Comparison of ENCODE assay signal across 14 cellular contexts in genomic region chr4:114383721-114384120, GRCh38.
DNase-seq lines count a peak whose midpoint lies in the region; TF ChIP-seq lines count a peak whose summit lies in the region.
"Had no signal": no experiment of that assay in that cellular context is flagged by ENCODE, and none has a peak within 500 bp of the region (broad histone marks: within the 10 kb centered on the region; RNA-seq: fewer than 3 reads in every experiment).

No MANE protein-coding gene starts in this region.

- H3K27me3 Mint-ChIP-seq in MCF 10A (ENCODE audit: insufficient read depth, unreplicated experiment), result peaks cover 11% of the 10 kb centered on the region
- H3K27me3 Mint-ChIP-seq in activated CD4-positive, alpha-beta T cell treated with anti-CD3 and anti-CD28 coated beads, Interleukin-2, amount 10 ng/mL, durations not matched to agents 7 days and 5 days, result peaks cover 2% of the 10 kb centered on the region

- H3K36me3 Mint-ChIP-seq in MCF 10A (ENCODE audit: insufficient read depth, unreplicated experiment), result no peaks in the 10 kb centered on the region
- H3K36me3 Mint-ChIP-seq in activated CD4-positive, alpha-beta T cell treated with anti-CD3 and anti-CD28 coated beads, Interleukin-2, amount 10 ng/mL, durations not matched to agents 7 days and 5 days (ENCODE audit: low read depth), result no peaks in the 10 kb centered on the region

- intact Hi-C loops in MCF 10A (cut with micrococcal nuclease) (loop anchor here (1.0 to 10.0 kb wide), 6 partner anchors 837 to 1471 kb away; no protein-coding TSS in a partner anchor), breast epithelium (cut with DNase I; ENCODE audit: low total_unique reads) (no loop called here), tibial artery (cut with DNase I; ENCODE audit: low total_unique reads) (loop anchor here (10.0 kb wide), 1 partner anchor 281 kb away; no protein-coding TSS in a partner anchor)

- H3K4me1 Mint-ChIP-seq in MCF 10A (ENCODE audit: insufficient read depth, unreplicated experiment), result no peaks in the 10 kb centered on the region
- no peaks in the 10 kb centered on the region for H3K4me1 Mint-ChIP-seq in activated CD4-positive, alpha-beta T cell treated with anti-CD3 and anti-CD28 coated beads, Interleukin-2, amount 10 ng/mL, durations not matched to agents 7 days and 5 days

- no TSS peak for BruUV-seq in MCF 10A (replicated peaks; lab: Mats Ljungman, UMichigan)

- CTCF ChIA-PET in MCF 10A (lab: Yijun Ruan, JAX), result interaction anchor here (0.6 to 4.6 kb wide), 14 partner anchors 10 to 1278 kb away, joined by 3 to 38 read pairs (median 4); no protein-coding TSS in a partner anchor
- CTCF ChIA-PET in activated CD4-positive, alpha-beta T cell treated with anti-CD3 and anti-CD28 coated beads, Interleukin-2, amount 10 ng/mL, durations not matched to agents 7 days and 5 days (lab: Charles Lee), result no interaction called here

- H3K27me3 ChIP-seq in breast epithelium, result no peaks in the 10 kb centered on the region
- peaks cover 4% of the 10 kb centered on the region for H3K27me3 ChIP-seq in adipocyte (replicated peaks; ENCODE audit: control insufficient read depth, insufficient read depth, low read length)
- H3K27me3 ChIP-seq in tibial artery, result no peaks in the 10 kb centered on the region

- no peaks in the 10 kb centered on the region for H3K36me3 ChIP-seq in breast epithelium
- no peaks in the 10 kb centered on the region for H3K36me3 ChIP-seq in adipocyte (ENCODE audit: control insufficient read depth, insufficient read depth, low read length, severe bottlenecking)
- no peaks in the 10 kb centered on the region for H3K36me3 ChIP-seq in tibial artery

- no peaks in the 10 kb centered on the region for H3K9me3 Mint-ChIP-seq in MCF 10A (ENCODE audit: unreplicated experiment)
- no peaks in the 10 kb centered on the region for H3K9me3 Mint-ChIP-seq in activated CD4-positive, alpha-beta T cell treated with anti-CD3 and anti-CD28 coated beads, Interleukin-2, amount 10 ng/mL, durations not matched to agents 7 days and 5 days
- H3K9me3 Mint-ChIP-seq: endodermal cell, nephron progenitor cell had no signal

- H3K27ac Mint-ChIP-seq in MCF 10A (ENCODE audit: low read depth, unreplicated experiment), result no peak overlapping the region
- H3K27ac Mint-ChIP-seq in activated CD4-positive, alpha-beta T cell treated with anti-CD3 and anti-CD28 coated beads, Interleukin-2, amount 10 ng/mL, durations not matched to agents 7 days and 5 days, result no peak overlapping the region
- H3K27ac Mint-ChIP-seq: endodermal cell, nephron progenitor cell had no signal

- TF ChIP-seq CTCF in MCF 10A (IDR thresholded peaks at IDR 0.05; ENCODE audit: unreplicated experiment) (no peak), breast epithelium (IDR thresholded peaks at IDR 0.05) (no peak), tibial artery (IDR thresholded peaks at IDR 0.05) (no peak)

- H3K4me3 Mint-ChIP-seq in MCF 10A (ENCODE audit: unreplicated experiment), result no peak overlapping the region
- no peak overlapping the region for H3K4me3 Mint-ChIP-seq in activated CD4-positive, alpha-beta T cell treated with anti-CD3 and anti-CD28 coated beads, Interleukin-2, amount 10 ng/mL, durations not matched to agents 7 days and 5 days
- H3K4me3 Mint-ChIP-seq: endodermal cell, nephron progenitor cell had no signal

- DNase-seq in MCF 10A (ENCODE audit: unreplicated experiment), result peak; percentile 51
- no peak for DNase-seq in breast epithelium (ENCODE audit: low spot score in 2 of 2)
- DNase-seq in adipocyte (ENCODE audit: low read depth), result peak; percentile 81
- DNase-seq in globus pallidus (ENCODE audit: low spot score), result peak; percentile 42
- no peak for DNase-seq in tibial artery
- DNase-seq in activated CD4-positive, alpha-beta T cell treated with anti-CD3 and anti-CD28 coated beads, Interleukin-2, amount 10 ng/mL, durations not matched to agents 7 days and 5 days, result no peak
- no peak for DNase-seq in activated CD4-positive, alpha-beta T cell treated with anti-CD3 and anti-CD28 coated beads, Interleukin-2, amount 50 U/mL, for 48 hours
- DNase-seq in D341Med (ENCODE audit: low spot score), result no peak
- DNase-seq: activated CD8-positive, alpha-beta memory T cell treated with anti-CD3 and anti-CD28 coated beads, Interleukin-2, amount 50 U/mL, for 4 hours; endodermal cell; GF-D8; NCI-H2029; nephron progenitor cell; stimulated activated naive CD4-positive, alpha-beta T cell treated with Interleukin-2 at 50 U/mL for 16 hours had no signal

- H3K9me3 ChIP-seq in breast epithelium (no peaks in the 10 kb centered on the region), adipocyte (ENCODE audit: control insufficient read depth, low read length) (no peaks in the 10 kb centered on the region), tibial artery (no peaks in the 10 kb centered on the region)

- no peak for TF ChIP-seq POLR2A in breast epithelium (IDR thresholded peaks at IDR 0.05)

- H3K4me1 ChIP-seq in breast epithelium (no peaks in the 10 kb centered on the region), adipocyte (ENCODE audit: control insufficient read depth, insufficient read depth, low read length) (peaks cover 15% of the 10 kb centered on the region), tibial artery (no peaks in the 10 kb centered on the region)

- H3K9ac ChIP-seq in adipocyte (ENCODE audit: low read length), result peak overlapping the region; percentile 33

- POLR2A ChIA-PET in MCF 10A (lab: Yijun Ruan, JAX), result no interaction called here
- POLR2A ChIA-PET in activated CD4-positive, alpha-beta T cell treated with anti-CD3 and anti-CD28 coated beads, Interleukin-2, amount 10 ng/mL, durations not matched to agents 7 days and 5 days (lab: Charles Lee), result no interaction called here

- no peak overlapping the region for H3K4me3 ChIP-seq in breast epithelium
- H3K4me3 ChIP-seq in adipocyte (ENCODE audit: low read length), result no peak overlapping the region
- no peak overlapping the region for H3K4me3 ChIP-seq in tibial artery

- H3K27ac ChIP-seq in breast epithelium, result no peak overlapping the region
- no peak overlapping the region for H3K27ac ChIP-seq in tibial artery

Comparison
In these comparisons a context has a peak if more than half of its experiments do, and no peak if none do; other contexts are left out.
1. DNase-seq: peak in MCF 10A (single experiment), adipocyte (single experiment) and globus pallidus (single experiment); none in breast epithelium (0 of 2), tibial artery (0 of 2), activated CD4-positive, alpha-beta T cell treated with anti-CD3 and anti-CD28 coated beads, Interleukin-2, amount 10 ng/mL, durations not matched to agents 7 days and 5 days (single experiment), activated CD4-positive, alpha-beta T cell treated with anti-CD3 and anti-CD28 coated beads, Interleukin-2, amount 50 U/mL, for 48 hours (0 of 2) and D341Med (single experiment).